ENCODE assay signal across 31 cellular contexts in genomic region chr2:131076707-131077106, GRCh38. TPM values are rescaled to one million over a fixed set of nuclear protein-coding genes. Genes with fewer than 3 reads are reported as not detected.
DNase-seq lines count a peak whose midpoint lies in the region; ATAC-seq and TF ChIP-seq lines count a peak whose summit lies in the region.
"Had no signal": no experiment of that assay in that cellular context is flagged by ENCODE, and none has a peak within 500 bp of the region (broad histone marks: within the 10 kb centered on the region; RNA-seq: fewer than 3 reads in every experiment).

No MANE protein-coding gene starts in this region.

- H3K36me3 ChIP-seq in gastrocnemius medialis, result peaks cover 0 to 27% of the 10 kb centered on the region in 2 donors
- no peaks in the 10 kb centered on the region for H3K36me3 ChIP-seq in uterus

- no peaks in the 10 kb centered on the region for H3K27me3 Mint-ChIP-seq in activated CD8-positive, alpha-beta memory T cell treated with anti-CD3 and anti-CD28 coated beads, Interleukin-2, amount 10 ng/mL, durations not matched to agents 7 days and 5 days
- H3K27me3 Mint-ChIP-seq: brain; CD4-positive, CD25-positive, alpha-beta regulatory T cell; natural killer cell treated with Interleukin-12 subunit alpha and Interleukin-12 subunit beta and Interleukin-15 and Interleukin-18, amount 100 ng/mL, for 72 hours had no signal

- ATAC-seq in activated CD8-positive, alpha-beta memory T cell treated with anti-CD3 and anti-CD28 coated beads, Interleukin-2, amount 10 ng/mL, durations not matched to agents 7 days and 5 days, result no peak
- ATAC-seq in left lobe of liver (peak; percentile 77), gastrocnemius medialis (peak in 1 of 2 donors; percentile 11), GM19397 (IDR thresholded peaks at IDR 0.05; ENCODE audit: unreplicated experiment) (no peak)
- ATAC-seq: activated CD8-positive, alpha-beta T cell treated with anti-CD3 and anti-CD28 coated beads, Interleukin-2, amount 10 ng/mL, durations not matched to agents 7 days and 5 days; gastroesophageal sphincter; left lung; natural killer cell treated with Interleukin-12 subunit alpha and Interleukin-12 subunit beta and Interleukin-15 and Interleukin-18, amount 100 ng/mL, for 72 hours had no signal

- intact Hi-C loops in gastrocnemius medialis (cut with DNase I; ENCODE audit: low total_unique reads), result no loop called here
- intact Hi-C loops in uterus (cut with DNase I; ENCODE audit: low total_unique reads), result no loop called here

- H3K4me1 Mint-ChIP-seq in activated CD8-positive, alpha-beta memory T cell treated with anti-CD3 and anti-CD28 coated beads, Interleukin-2, amount 10 ng/mL, durations not matched to agents 7 days and 5 days, result peaks cover 25% of the 10 kb centered on the region

- no peak for DNase-seq in activated CD8-positive, alpha-beta memory T cell treated with anti-CD3 and anti-CD28 coated beads, Interleukin-2, amount 10 ng/mL, durations not matched to agents 7 days and 5 days
- no peak for DNase-seq in activated CD8-positive, alpha-beta memory T cell treated with anti-CD3 and anti-CD28 coated beads, Interleukin-2, amount 50 U/mL, for 4 hours
- peak; percentile 28 to 71 for DNase-seq in cardiac fibroblast (ENCODE audit: low read depth in 2 of 2)
- peak; percentile 79 for DNase-seq in left lobe of liver (ENCODE audit: low spot score)
- no peak for DNase-seq in gastrocnemius medialis
- DNase-seq in uterus, result no peak
- DNase-seq in substantia nigra (lab: John Stamatoyannopoulos, UW), result no peak
- DNase-seq: activated CD8-positive, alpha-beta T cell treated with anti-CD3 and anti-CD28 coated beads, Interleukin-2, amount 10 ng/mL, durations not matched to agents 7 days and 5 days; activated gamma-delta T cell; activated T-cell treated with anti-CD3 and anti-CD28 coated beads, Interleukin-2, amount 50 U/mL, for 1 hour; CD4-positive, CD25-positive, alpha-beta regulatory T cell; GM23248; left lung; NCI-H1092; NCI-H1694 treated with DMSO at 0.1 percent for 48 hours; NCI-H2171; NCI-H524; NK-92 treated with Interleukin-12 subunit alpha and Interleukin-12 subunit beta, amount 100 ng/mL, for 24 hours; retina; SHP77 treated with DMSO at 0.1 percent for 48 hours; spleen had no signal

- H3K9me3 ChIP-seq in gastrocnemius medialis (no peaks in the 10 kb centered on the region), uterus (no peaks in the 10 kb centered on the region)
- H3K9me3 ChIP-seq: esophagus muscularis mucosa, gastroesophageal sphincter, left lung, spleen, suprapubic skin had no signal

- H3K4me3 ChIP-seq in cardiac fibroblast (replicated peaks in 1 of 2; ENCODE audit: low read depth in 2 of 2, low read length in 2 of 2) (no peak overlapping the region), gastrocnemius medialis (no peak overlapping the region), uterus (no peak overlapping the region)
- H3K4me3 ChIP-seq: coronary artery, esophagus muscularis mucosa, gastroesophageal sphincter, GM23248, left lung, spleen, suprapubic skin had no signal

- H3K4me1 ChIP-seq in gastrocnemius medialis, result peaks cover 50 to 59% of the 10 kb centered on the region in 2 donors
- no peaks in the 10 kb centered on the region for H3K4me1 ChIP-seq in uterus

- no peak overlapping the region for H3K4me3 Mint-ChIP-seq in activated CD8-positive, alpha-beta memory T cell treated with anti-CD3 and anti-CD28 coated beads, Interleukin-2, amount 10 ng/mL, durations not matched to agents 7 days and 5 days
- H3K4me3 Mint-ChIP-seq: activated CD8-positive, alpha-beta T cell treated with anti-CD3 and anti-CD28 coated beads, Interleukin-2, amount 10 ng/mL, durations not matched to agents 7 days and 5 days; brain; natural killer cell treated with Interleukin-12 subunit alpha and Interleukin-12 subunit beta and Interleukin-15 and Interleukin-18, amount 100 ng/mL, for 72 hours; T-helper 2 cell treated with Interferon-gamma antibody and Interleukin-4, amounts not matched to agents 5 μg/mL and 100 μg/mL, for 36 hours had no signal

- no peaks in the 10 kb centered on the region for H3K27me3 ChIP-seq in gastrocnemius medialis
- no peaks in the 10 kb centered on the region for H3K27me3 ChIP-seq in uterus
- H3K27me3 ChIP-seq: esophagus muscularis mucosa, gastroesophageal sphincter, left lung, spleen, suprapubic skin had no signal

- H3K9me3 Mint-ChIP-seq in activated CD8-positive, alpha-beta memory T cell treated with anti-CD3 and anti-CD28 coated beads, Interleukin-2, amount 10 ng/mL, durations not matched to agents 7 days and 5 days (ENCODE audit: low read depth), result no peaks in the 10 kb centered on the region
- H3K9me3 Mint-ChIP-seq: brain; CD4-positive, CD25-positive, alpha-beta regulatory T cell; natural killer cell treated with Interleukin-12 subunit alpha and Interleukin-12 subunit beta and Interleukin-15 and Interleukin-18, amount 100 ng/mL, for 72 hours; T-helper 2 cell treated with Interferon-gamma antibody and Interleukin-4, amounts not matched to agents 5 μg/mL and 100 μg/mL, for 36 hours had no signal

- H3K27ac ChIP-seq in gastrocnemius medialis (peak overlapping the region; percentile 64 to 80 (median 70)), uterus (no peak overlapping the region), substantia nigra (ENCODE audit: low read depth, low read length, poor library complexity, severe bottlenecking) (no peak overlapping the region)
- H3K27ac ChIP-seq: 22Rv1, coronary artery, esophagus muscularis mucosa, gastroesophageal sphincter, GM23248, HL-60, left lung, spleen, suprapubic skin had no signal

- CTCF ChIA-PET in activated CD8-positive, alpha-beta memory T cell treated with anti-CD3 and anti-CD28 coated beads, Interleukin-2, amount 10 ng/mL, durations not matched to agents 7 days and 5 days (lab: Charles Lee), result interaction anchor here (0.9 kb wide), 1 partner anchor 10 kb away, joined by 4 read pairs; no protein-coding TSS in a partner anchor

- TF ChIP-seq CTCF in cardiac fibroblast (IDR thresholded peaks at IDR 0.05; ENCODE audit: low read depth, low read length) (no peak), gastrocnemius medialis (IDR thresholded peaks at IDR 0.05 in 4 of 5, conservative IDR thresholded peaks at IDR 0.05 in 1 of 5) (no peak), uterus (IDR thresholded peaks at IDR 0.05) (no peak)

- H3K36me3 Mint-ChIP-seq in activated CD8-positive, alpha-beta memory T cell treated with anti-CD3 and anti-CD28 coated beads, Interleukin-2, amount 10 ng/mL, durations not matched to agents 7 days and 5 days, result peaks cover 46% of the 10 kb centered on the region

- TF ChIP-seq POLR2A in gastrocnemius medialis (IDR thresholded peaks at IDR 0.05) (no peak), uterus (IDR thresholded peaks at IDR 0.05) (no peak)

- H3K27ac Mint-ChIP-seq in activated CD8-positive, alpha-beta memory T cell treated with anti-CD3 and anti-CD28 coated beads, Interleukin-2, amount 10 ng/mL, durations not matched to agents 7 days and 5 days, result peak overlapping the region; percentile 1
- H3K27ac Mint-ChIP-seq: activated CD8-positive, alpha-beta T cell treated with anti-CD3 and anti-CD28 coated beads, Interleukin-2, amount 10 ng/mL, durations not matched to agents 7 days and 5 days; natural killer cell treated with Interleukin-12 subunit alpha and Interleukin-12 subunit beta and Interleukin-15 and Interleukin-18, amount 100 ng/mL, for 72 hours; T-helper 2 cell treated with Interferon-gamma antibody and Interleukin-4, amounts not matched to agents 5 μg/mL and 100 μg/mL, for 36 hours had no signal

- in situ Hi-C loops in gastrocnemius medialis (cut with MboI; ENCODE audit: low sequenced_read_pairs in 4 of 4), result loop anchor here in 1 of 4 donors (25.0 kb wide), 1 partner anchor 714 kb away; the partner anchor contains the start of gene PTPN18

RNA-seq across cellular contexts. Expression of gene FAM168B, which starts 16.6 kb away (rescaled TPM):
- 10 to 100 TPM; 40.6 to 65.5 TPM for total RNA-seq in activated CD8-positive, alpha-beta memory T cell treated with anti-CD3 and anti-CD28 coated beads, Interleukin-2, amount 10 ng/mL, durations not matched to agents 7 days and 5 days
- total RNA-seq in left lobe of liver (39.5 TPM), gastrocnemius medialis (100 to 1,000 TPM; 147 to 172 (median 157) TPM), uterus (100 to 1,000 TPM in 3 of 4 donors, 10 to 100 TPM in 1; 50.0 to 194 (median 104) TPM)

RNA-seq across cellular contexts. Expression of gene PLEKHB2, which starts 28.4 kb away (rescaled TPM):
- 10 to 100 TPM; 58.5 to 64.3 TPM for total RNA-seq in activated CD8-positive, alpha-beta memory T cell treated with anti-CD3 and anti-CD28 coated beads, Interleukin-2, amount 10 ng/mL, durations not matched to agents 7 days and 5 days
- total RNA-seq in left lobe of liver, result 10.7 TPM
- total RNA-seq in gastrocnemius medialis, result 100 to 1,000 TPM in 1 of 4 donors, 10 to 100 TPM in 3; 24.0 to 105 (median 68.3) TPM
- total RNA-seq in uterus, result 10 to 100 TPM; 11.8 to 58.9 (median 17.9) TPM

Comparison
In these comparisons a context has a peak if more than half of its experiments do, and no peak if none do; other contexts are left out.
1. DNase-seq: peak in cardiac fibroblast (2 of 2) and left lobe of liver (single experiment); none in activated CD8-positive, alpha-beta memory T cell treated with anti-CD3 and anti-CD28 coated beads, Interleukin-2, amount 10 ng/mL, durations not matched to agents 7 days and 5 days (single experiment), activated CD8-positive, alpha-beta memory T cell treated with anti-CD3 and anti-CD28 coated beads, Interleukin-2, amount 50 U/mL, for 4 hours (single experiment), gastrocnemius medialis (0 of 2), uterus (0 of 2) and substantia nigra (0 of 49).
2. H3K27ac ChIP-seq: peak in gastrocnemius medialis (4 of 4); none in uterus (0 of 2) and substantia nigra (single experiment).